Comparison of ENCODE assay signal across 8 cellular contexts in genomic region chr13:106373989-106374572, GRCh38.
DNase-seq lines count a peak whose midpoint lies in the region; ATAC-seq, FAIRE-seq and TF ChIP-seq lines count a peak whose summit lies in the region.

No MANE protein-coding gene starts in this region.

- CTCF ChIA-PET in HepG2 (lab: Yijun Ruan, JAX; ENCODE audit: low intra/inter-chr PET ratio, low total read pairs), result no interaction called here

- intact Hi-C loops in HepG2 (cut with micrococcal nuclease; ENCODE audit: unreplicated experiment), result no loop called here
- intact Hi-C loops in right lobe of liver (cut with DNase I), result no loop called here
- intact Hi-C loops in upper lobe of right lung (cut with DNase I), result no loop called here

- no peak for ATAC-seq in HepG2
- ATAC-seq in right lobe of liver, result no peak
- ATAC-seq in HG03039 (IDR thresholded peaks at IDR 0.05; ENCODE audit: unreplicated experiment), result peak; percentile 93
- ATAC-seq in upper lobe of right lung, result peak; percentile 60

- no peak for TF ChIP-seq RAD21 in HepG2 (CRISPR knock-in tag; IDR thresholded peaks at IDR 0.05)

- H2AFZ ChIP-seq in HepG2 (ENCODE audit: low read length), result no peak overlapping the region

- BruUV-seq in HepG2 (replicated peaks; lab: Mats Ljungman, UMichigan), result no TSS peak

- WGBS in HepG2 (ENCODE audit: low lambda C conversion rate), result 17% methylated on average over 4 of the region's 4 CpGs
- WGBS in right lobe of liver (ENCODE audit: insufficient coverage, low coverage, low lambda C conversion rate, missing lambda C conversion rate), result 37% methylated on average over 3 of the region's 4 CpGs

- H3K27ac ChIP-seq in HepG2 (ENCODE audit: extremely low read length, insufficient read depth, low read length) (no peak overlapping the region), right lobe of liver (no peak overlapping the region), upper lobe of right lung (peak overlapping the region; percentile 19), caudate nucleus (ENCODE audit: low read depth, low read length) (no peak overlapping the region)

- H3K4me2 ChIP-seq in HepG2 (ENCODE audit: low read depth, low read length), result no peak overlapping the region

- TF ChIP-seq EP300 in HepG2 (IDR thresholded peaks at IDR 0.05; ENCODE audit: low read depth in 2 of 2, low read length in 2 of 2) (no peak), HepG2 (CRISPR knock-in tag; IDR thresholded peaks at IDR 0.05; ENCODE audit: borderline replicate concordance) (no peak)

- in situ Hi-C loops in HepG2 (cut with HindIII; ENCODE audit: extremely low pct_ligation_motif_present, low pct_unique_long_range_greater_than_20kb), result no loop called here

- H3K27me3 ChIP-seq in HepG2 (ENCODE audit: control insufficient read depth in 1 of 2, insufficient read depth in 2 of 2, low read length in 2 of 2), result no peaks in the 10 kb centered on the region; a peak in 1 of 5 replicates
- H3K27me3 ChIP-seq in right lobe of liver, result no peaks in the 10 kb centered on the region
- H3K27me3 ChIP-seq in bronchial epithelial cell (ENCODE audit: control insufficient read depth, insufficient read depth, low read length), result no peaks in the 10 kb centered on the region
- H3K27me3 ChIP-seq in upper lobe of right lung, result no peaks in the 10 kb centered on the region

- TF ChIP-seq POLR2A in HepG2 (IDR thresholded peaks at IDR 0.05; ENCODE audit: insufficient read depth in 1 of 2, low read depth in 2 of 2, low read length in 2 of 2) (no peak), right lobe of liver (IDR thresholded peaks at IDR 0.05) (no peak), erythroblast (IDR thresholded peaks at IDR 0.05; ENCODE audit: low read length) (no peak)

- POLR2A ChIA-PET in HepG2 (lab: Yijun Ruan, JAX), result no interaction called here

- FAIRE-seq in HepG2 (lab: Jason Lieb, UNC) (no peak), bronchial epithelial cell (lab: Jason Lieb, UNC) (no peak)

- H3K36me3 ChIP-seq in HepG2 (replicated peaks in 1 of 2; ENCODE audit: control insufficient read depth in 1 of 2, insufficient read depth in 2 of 2, low read length in 2 of 2) (no peaks in the 10 kb centered on the region), right lobe of liver (no peaks in the 10 kb centered on the region), bronchial epithelial cell (ENCODE audit: control insufficient read depth, insufficient read depth, low read length) (no peaks in the 10 kb centered on the region), upper lobe of right lung (no peaks in the 10 kb centered on the region)

- H4K20me1 ChIP-seq in HepG2 (ENCODE audit: insufficient read depth, low read length), result no peaks in the 10 kb centered on the region

- H3K4me3 ChIP-seq in HepG2 (replicated peaks in 1 of 3; ENCODE audit: insufficient read depth in 1 of 3, low read depth in 2 of 3, low read length in 3 of 3) (no peak overlapping the region), right lobe of liver (no peak overlapping the region), bronchial epithelial cell (ENCODE audit: low read depth, low read length) (no peak overlapping the region), upper lobe of right lung (no peak overlapping the region)

- no peaks in the 10 kb centered on the region for H3K79me2 ChIP-seq in HepG2 (ENCODE audit: insufficient read depth, low read length)

- no peak for TF ChIP-seq CTCF in HepG2 (CRISPR knock-in tag; IDR thresholded peaks at IDR 0.05)
- TF ChIP-seq CTCF in right lobe of liver (IDR thresholded peaks at IDR 0.05), result no peak
- TF ChIP-seq CTCF in bronchial epithelial cell (IDR thresholded peaks at IDR 0.05; ENCODE audit: insufficient read depth, low read length, severe bottlenecking), result no peak
- no peak for TF ChIP-seq CTCF in upper lobe of right lung (IDR thresholded peaks at IDR 0.05)

- H3K4me1 ChIP-seq in HepG2 (ENCODE audit: insufficient read depth, low read length), result no peaks in the 10 kb centered on the region
- no peaks in the 10 kb centered on the region for H3K4me1 ChIP-seq in right lobe of liver
- peaks cover 8% of the 10 kb centered on the region for H3K4me1 ChIP-seq in upper lobe of right lung

- DNase-seq in HepG2 (ENCODE audit: low spot score), result no peak
- no peak for DNase-seq in right lobe of liver
- DNase-seq in bronchial epithelial cell (ENCODE audit: low read depth), result peak; percentile 42
- DNase-seq in upper lobe of right lung, result no peak
- DNase-seq in erythroblast (lab: John Stamatoyannopoulos, UW), result no peak
- DNase-seq in caudate nucleus (lab: John Stamatoyannopoulos, UW), result no peak
- DNase-seq in activated naive CD4-positive, alpha-beta T cell treated with Interleukin-2 at 50 U/mL for 16 hours, result no peak

- H3K9me3 ChIP-seq in HepG2 (ENCODE audit: low read length) (no peaks in the 10 kb centered on the region), right lobe of liver (no peaks in the 10 kb centered on the region), upper lobe of right lung (no peaks in the 10 kb centered on the region)

- no peak overlapping the region for H3K9ac ChIP-seq in HepG2 (ENCODE audit: insufficient read depth, low read depth, low read length)

TF ChIP-seq in HepG2, 621 proteins besides CTCF, POLR2A, EP300 and RAD21:
- TF ChIP-seq ATF7 (IDR thresholded peaks at IDR 0.05), result 0 out of 2 replicates have a peak, but pooled peaks have one; percentile 24
- no peak for TF ChIP-seq ATF7 (CRISPR knock-in tag; IDR thresholded peaks at IDR 0.05)
- no peak for TF ChIP-seq ZBTB7B (CRISPR knock-in tag; IDR thresholded peaks at IDR 0.05)

Comparison
In these comparisons a context has a peak if more than half of its experiments do, and no peak if none do; other contexts are left out.
1. ATAC-seq: peak in HG03039 (single experiment) and upper lobe of right lung (single experiment); none in HepG2 (single experiment) and right lobe of liver (0 of 4).